29 cellular contexts compared by ENCODE assay signal in genomic region chr16:53446090-53446489, GRCh38. TPM values are rescaled to one million over a fixed set of nuclear protein-coding genes. Genes with fewer than 3 reads are reported as not detected.
A peak's percentile ranks its signal among the peaks of the same experiment; 100 is the strongest.
DNase-seq lines count a peak whose midpoint lies in the region; ATAC-seq and TF ChIP-seq lines count a peak whose summit lies in the region.
"Had no signal": no experiment of that assay in that cellular context is flagged by ENCODE, and none has a peak within 500 bp of the region (broad histone marks: within the 10 kb centered on the region; RNA-seq: fewer than 3 reads in every experiment).

No MANE protein-coding gene starts in this region.

- H3K27me3 Mint-ChIP-seq in activated naive CD4-positive, alpha-beta T cell treated with anti-CD3 and anti-CD28 coated beads for 36 hours (ENCODE audit: low read depth), result no peaks in the 10 kb centered on the region
- H3K27me3 Mint-ChIP-seq in activated CD8-positive, alpha-beta T cell treated with anti-CD3 and anti-CD28 coated beads, Interleukin-2, amount 10 ng/mL, durations not matched to agents 7 days and 5 days (ENCODE audit: low read depth), result no peaks in the 10 kb centered on the region
- H3K27me3 Mint-ChIP-seq in natural killer cell treated with Interleukin-12 subunit alpha and Interleukin-12 subunit beta and Interleukin-15 and Interleukin-18, amount 100 ng/mL, for 72 hours, result no peaks in the 10 kb centered on the region
- no peaks in the 10 kb centered on the region for H3K27me3 Mint-ChIP-seq in CD14-positive monocyte (ENCODE audit: low read depth in 3 of 3)

- H3K4me1 ChIP-seq in MM.1S (ENCODE audit: low read length), result no peaks in the 10 kb centered on the region
- H3K4me1 ChIP-seq: ascending aorta, BLaER1, esophagus muscularis mucosa, HAP-1, sigmoid colon, uterus had no signal

- DNase-seq in activated naive CD4-positive, alpha-beta T cell treated with anti-CD3 and anti-CD28 coated beads for 36 hours, result no peak
- no peak for DNase-seq in activated naive CD4-positive, alpha-beta T cell treated with anti-CD3 and anti-CD28 coated beads, Interleukin-2, amount 50 U/mL, for 16 hours
- peak; percentile 4 for DNase-seq in MM.1S
- DNase-seq in activated CD8-positive, alpha-beta T cell treated with anti-CD3 and anti-CD28 coated beads, Interleukin-2, amount 10 ng/mL, durations not matched to agents 7 days and 5 days, result no peak
- DNase-seq in natural killer cell treated with Interleukin-12 subunit alpha and Interleukin-12 subunit beta and Interleukin-15 and Interleukin-18, amount 100 ng/mL, for 72 hours (ENCODE audit: low spot score), result no peak
- DNase-seq in MG63, result no peak
- no peak for DNase-seq in CD14-positive monocyte (ENCODE audit: low spot score)
- DNase-seq: activated CD4-positive, alpha-beta T cell treated with anti-CD3 and anti-CD28 coated beads, Interleukin-2, amount 50 U/mL, for 4 hours; activated naive CD4-positive, alpha-beta T cell treated with Interleukin-2 at 50 U/mL for 16 hours; cortex of kidney; endodermal cell; foreskin melanocyte; KG1; mucosa of descending colon; NCI-H146; NCI-H446; NCI-H774; sigmoid colon; stimulated activated naive CD4-positive, alpha-beta T cell; uterus; WERI-Rb-1 had no signal

- H3K36me3 Mint-ChIP-seq in activated naive CD4-positive, alpha-beta T cell treated with anti-CD3 and anti-CD28 coated beads for 36 hours (ENCODE audit: low read depth), result peaks cover 29% of the 10 kb centered on the region
- H3K36me3 Mint-ChIP-seq in activated CD8-positive, alpha-beta T cell treated with anti-CD3 and anti-CD28 coated beads, Interleukin-2, amount 10 ng/mL, durations not matched to agents 7 days and 5 days (ENCODE audit: low read depth), result peaks cover 82% of the 10 kb centered on the region
- H3K36me3 Mint-ChIP-seq in natural killer cell treated with Interleukin-12 subunit alpha and Interleukin-12 subunit beta and Interleukin-15 and Interleukin-18, amount 100 ng/mL, for 72 hours, result peaks cover 6% of the 10 kb centered on the region
- peaks cover 65 to 87% of the 10 kb centered on the region in 2 donors for H3K36me3 Mint-ChIP-seq in CD14-positive monocyte

- H3F3A ChIP-seq in MM.1S (ENCODE audit: insufficient read depth, low read length), result no peaks in the 10 kb centered on the region; the same call in 1 of the 2 replicates

- peaks cover 29% of the 10 kb centered on the region for H3K4me1 Mint-ChIP-seq in activated naive CD4-positive, alpha-beta T cell treated with anti-CD3 and anti-CD28 coated beads for 36 hours (ENCODE audit: low read depth)
- peaks cover 33% of the 10 kb centered on the region for H3K4me1 Mint-ChIP-seq in activated CD8-positive, alpha-beta T cell treated with anti-CD3 and anti-CD28 coated beads, Interleukin-2, amount 10 ng/mL, durations not matched to agents 7 days and 5 days (ENCODE audit: low read depth)
- peaks cover 10 to 25% of the 10 kb centered on the region in 2 donors for H3K4me1 Mint-ChIP-seq in natural killer cell treated with Interleukin-12 subunit alpha and Interleukin-12 subunit beta and Interleukin-15 and Interleukin-18, amount 100 ng/mL, for 72 hours (ENCODE audit: low read depth in 2 of 2)
- H3K4me1 Mint-ChIP-seq in CD14-positive monocyte, result no peaks in the 10 kb centered on the region
- H3K4me1 Mint-ChIP-seq: endodermal cell, neural crest cell had no signal

- H3K27ac ChIP-seq in MM.1S (ENCODE audit: low read length), result no peak overlapping the region
- H3K27ac ChIP-seq: ascending aorta, BLaER1, esophagus muscularis mucosa, sigmoid colon, SK-N-MC, thoracic aorta, uterus, WERI-Rb-1 had no signal

- CTCF ChIA-PET in activated naive CD4-positive, alpha-beta T cell treated with anti-CD3 and anti-CD28 coated beads for 36 hours (lab: Charles Lee), result interaction anchor here (0.6 to 3.7 kb wide), 7 partner anchors 10 to 856 kb away, joined by 3 to 24 read pairs (median 4); no protein-coding TSS in a partner anchor
- CTCF ChIA-PET in activated CD8-positive, alpha-beta T cell treated with anti-CD3 and anti-CD28 coated beads, Interleukin-2, amount 10 ng/mL, durations not matched to agents 7 days and 5 days (lab: Charles Lee), result interaction anchor here (0.9 to 6.6 kb wide), 4 partner anchors 10 to 52 kb away, joined by 3 to 37 read pairs (median 12); no protein-coding TSS in a partner anchor

- no peaks in the 10 kb centered on the region for H3K9me3 Mint-ChIP-seq in activated naive CD4-positive, alpha-beta T cell treated with anti-CD3 and anti-CD28 coated beads for 36 hours
- no peaks in the 10 kb centered on the region for H3K9me3 Mint-ChIP-seq in activated CD8-positive, alpha-beta T cell treated with anti-CD3 and anti-CD28 coated beads, Interleukin-2, amount 10 ng/mL, durations not matched to agents 7 days and 5 days (ENCODE audit: insufficient read depth)
- H3K9me3 Mint-ChIP-seq in natural killer cell treated with Interleukin-12 subunit alpha and Interleukin-12 subunit beta and Interleukin-15 and Interleukin-18, amount 100 ng/mL, for 72 hours, result no peaks in the 10 kb centered on the region
- H3K9me3 Mint-ChIP-seq in CD14-positive monocyte, result no peaks in the 10 kb centered on the region
- H3K9me3 Mint-ChIP-seq: endodermal cell, neural crest cell had no signal

- no peak overlapping the region for H3K4me3 Mint-ChIP-seq in activated naive CD4-positive, alpha-beta T cell treated with anti-CD3 and anti-CD28 coated beads for 36 hours
- peak overlapping the region; percentile 19 for H3K4me3 Mint-ChIP-seq in activated CD8-positive, alpha-beta T cell treated with anti-CD3 and anti-CD28 coated beads, Interleukin-2, amount 10 ng/mL, durations not matched to agents 7 days and 5 days
- H3K4me3 Mint-ChIP-seq in natural killer cell treated with Interleukin-12 subunit alpha and Interleukin-12 subunit beta and Interleukin-15 and Interleukin-18, amount 100 ng/mL, for 72 hours, result peak overlapping the region; percentile 71
- H3K4me3 Mint-ChIP-seq in CD14-positive monocyte, result no peak overlapping the region
- H3K4me3 Mint-ChIP-seq: endodermal cell, neural crest cell had no signal

- POLR2A ChIA-PET in activated CD8-positive, alpha-beta T cell treated with anti-CD3 and anti-CD28 coated beads, Interleukin-2, amount 10 ng/mL, durations not matched to agents 7 days and 5 days (lab: Charles Lee), result interaction anchor here (1.2 to 4.0 kb wide), 4 partner anchors 11 to 56 kb away, joined by 3 to 36 read pairs (median 14); partner anchors contain the start of gene RBL2

- no peak overlapping the region for H3K4me3 ChIP-seq in MM.1S (ENCODE audit: low read length)
- H3K4me3 ChIP-seq in MG63, result no peak overlapping the region
- H3K4me3 ChIP-seq: ascending aorta, BLaER1, esophagus muscularis mucosa, HAP-1, mucosa of descending colon, sigmoid colon, SK-N-MC, thoracic aorta, uterus had no signal

- H3K9me3 ChIP-seq in MM.1S (replicated peaks; ENCODE audit: insufficient read depth, low read length) (no peaks in the 10 kb centered on the region), MG63 (no peaks in the 10 kb centered on the region)
- H3K9me3 ChIP-seq: ascending aorta, BLaER1, esophagus muscularis mucosa, HAP-1, mucosa of descending colon, sigmoid colon, thoracic aorta, uterus had no signal

- no peaks in the 10 kb centered on the region for H4K20me1 ChIP-seq in MM.1S (ENCODE audit: insufficient read depth, low read length)
- H4K20me1 ChIP-seq: BLaER1 had no signal

- H3K9me2 ChIP-seq in MM.1S (replicated peaks; ENCODE audit: insufficient read depth, low read length), result no peaks in the 10 kb centered on the region

- H3K79me2 ChIP-seq in MM.1S (ENCODE audit: low read length), result no peaks in the 10 kb centered on the region; the same call in 1 of the 2 replicates

- H3K27me3 ChIP-seq in MM.1S (replicated peaks; ENCODE audit: insufficient read depth, low read length) (no peaks in the 10 kb centered on the region), MG63 (no peaks in the 10 kb centered on the region)
- H3K27me3 ChIP-seq: ascending aorta, BLaER1, esophagus muscularis mucosa, sigmoid colon, uterus had no signal

- no peak for TF ChIP-seq CTCF in MM.1S (IDR thresholded peaks at IDR 0.05; ENCODE audit: low read length)
- no peak for TF ChIP-seq CTCF in CD14-positive monocyte (IDR thresholded peaks at IDR 0.05)

- intact Hi-C loops in activated naive CD4-positive, alpha-beta T cell treated with anti-CD3 and anti-CD28 coated beads for 36 hours (cut with micrococcal nuclease), result loop anchor here (1.0 kb wide), 1 partner anchor 11 kb away; no protein-coding TSS in a partner anchor
- intact Hi-C loops in CD14-positive monocyte (cut with micrococcal nuclease), result no loop called here

- no peak overlapping the region for H2AFZ ChIP-seq in MM.1S (ENCODE audit: low read length)

- H3K27ac Mint-ChIP-seq in activated naive CD4-positive, alpha-beta T cell treated with anti-CD3 and anti-CD28 coated beads for 36 hours, result peak overlapping the region; percentile 33
- peak overlapping the region; percentile 75 for H3K27ac Mint-ChIP-seq in activated CD8-positive, alpha-beta T cell treated with anti-CD3 and anti-CD28 coated beads, Interleukin-2, amount 10 ng/mL, durations not matched to agents 7 days and 5 days
- H3K27ac Mint-ChIP-seq in natural killer cell treated with Interleukin-12 subunit alpha and Interleukin-12 subunit beta and Interleukin-15 and Interleukin-18, amount 100 ng/mL, for 72 hours, result peak overlapping the region; percentile 11 to 67
- H3K27ac Mint-ChIP-seq in CD14-positive monocyte, result no peak overlapping the region
- H3K27ac Mint-ChIP-seq: endodermal cell had no signal

- ATAC-seq in activated CD8-positive, alpha-beta T cell treated with anti-CD3 and anti-CD28 coated beads, Interleukin-2, amount 10 ng/mL, durations not matched to agents 7 days and 5 days, result no peak
- no peak for ATAC-seq in natural killer cell treated with Interleukin-12 subunit alpha and Interleukin-12 subunit beta and Interleukin-15 and Interleukin-18, amount 100 ng/mL, for 72 hours
- ATAC-seq in HG03469 (IDR thresholded peaks at IDR 0.05; ENCODE audit: unreplicated experiment), result no peak

- no peak overlapping the region for H3K4me2 ChIP-seq in MM.1S (ENCODE audit: low read depth, low read length)
- H3K4me2 ChIP-seq: BLaER1 had no signal

- H3K36me3 ChIP-seq in MM.1S (replicated peaks; ENCODE audit: insufficient read depth, low read length) (no peaks in the 10 kb centered on the region), MG63 (peaks cover 18% of the 10 kb centered on the region)
- H3K36me3 ChIP-seq: uterus had no signal

- no peak overlapping the region for H3K9ac ChIP-seq in MM.1S (ENCODE audit: low read length)
- H3K9ac ChIP-seq: BLaER1 had no signal

RNA-seq across cellular contexts. Expression of gene RBL2, which starts 11.8 kb away (rescaled TPM):
- 100 to 1,000 TPM in 1 of 2 experiments, 10 to 100 TPM in 1; 99.2 to 100 TPM for total RNA-seq in activated naive CD4-positive, alpha-beta T cell treated with anti-CD3 and anti-CD28 coated beads for 36 hours
- 100 to 1,000 TPM; 137 to 138 TPM for total RNA-seq in activated CD8-positive, alpha-beta T cell treated with anti-CD3 and anti-CD28 coated beads, Interleukin-2, amount 10 ng/mL, durations not matched to agents 7 days and 5 days
- 10 to 100 TPM; 45.0 to 46.0 TPM for total RNA-seq in natural killer cell treated with Interleukin-12 subunit alpha and Interleukin-12 subunit beta and Interleukin-15 and Interleukin-18, amount 100 ng/mL, for 72 hours
- total RNA-seq in MG63 (2014; rRNA removed; shearing (Covaris generic); ENCODE audit: low replicate concordance), result 38.0 and 50.8 TPM in 2 replicates
- 10 to 100 TPM; 54.3 to 77.7 TPM for polyA plus RNA-seq in CD14-positive monocyte

RNA-seq across cellular contexts. Expression of gene AKTIP, which starts 56.9 kb away (rescaled TPM):
- 10 to 100 TPM; 26.1 to 27.3 TPM for total RNA-seq in activated naive CD4-positive, alpha-beta T cell treated with anti-CD3 and anti-CD28 coated beads for 36 hours
- total RNA-seq in activated CD8-positive, alpha-beta T cell treated with anti-CD3 and anti-CD28 coated beads, Interleukin-2, amount 10 ng/mL, durations not matched to agents 7 days and 5 days, result 10 to 100 TPM; 54.0 to 56.8 TPM
- total RNA-seq in natural killer cell treated with Interleukin-12 subunit alpha and Interleukin-12 subunit beta and Interleukin-15 and Interleukin-18, amount 100 ng/mL, for 72 hours, result 10 to 100 TPM; 28.0 to 30.2 TPM
- 22.6 and 31.2 TPM in 2 replicates for total RNA-seq in MG63 (2014; rRNA removed; shearing (Covaris generic); ENCODE audit: low replicate concordance)
- 1 to 10 TPM; 5.8 to 9.9 TPM for polyA plus RNA-seq in CD14-positive monocyte

Comparison
In these comparisons a context has a peak if more than half of its experiments do, and no peak if none do; other contexts are left out.
1. H3K27ac Mint-ChIP-seq: peak in activated naive CD4-positive, alpha-beta T cell treated with anti-CD3 and anti-CD28 coated beads for 36 hours (single experiment), activated CD8-positive, alpha-beta T cell treated with anti-CD3 and anti-CD28 coated beads, Interleukin-2, amount 10 ng/mL, durations not matched to agents 7 days and 5 days (single experiment) and natural killer cell treated with Interleukin-12 subunit alpha and Interleukin-12 subunit beta and Interleukin-15 and Interleukin-18, amount 100 ng/mL, for 72 hours (2 of 2); none in CD14-positive monocyte (0 of 7).
2. H3K4me3 Mint-ChIP-seq: peak in activated CD8-positive, alpha-beta T cell treated with anti-CD3 and anti-CD28 coated beads, Interleukin-2, amount 10 ng/mL, durations not matched to agents 7 days and 5 days (single experiment) and natural killer cell treated with Interleukin-12 subunit alpha and Interleukin-12 subunit beta and Interleukin-15 and Interleukin-18, amount 100 ng/mL, for 72 hours (single experiment); none in activated naive CD4-positive, alpha-beta T cell treated with anti-CD3 and anti-CD28 coated beads for 36 hours (single experiment) and CD14-positive monocyte (0 of 2).